In genomic region chr11:35274909-35275807, GRCh38 we compare ENCODE assay signal across 9 cellular contexts.
A peak's percentile ranks its signal among the peaks of the same experiment; 100 is the strongest.
DNase-seq lines count a peak whose midpoint lies in the region; ATAC-seq and TF ChIP-seq lines count a peak whose summit lies in the region.
"Had no signal": no experiment of that assay in that cellular context is flagged by ENCODE, and none has a peak within 500 bp of the region (broad histone marks: within the 10 kb centered on the region; RNA-seq: fewer than 3 reads in every experiment).

No MANE protein-coding gene starts in this region.

- no peaks in the 10 kb centered on the region for H3K27me3 ChIP-seq in lung (ENCODE audit: control insufficient read depth, insufficient read depth)
- H3K27me3 ChIP-seq: uterus had no signal

- ATAC-seq in lung (ENCODE audit: insufficient read depth, low FRiP score) (peak; percentile 81), GM19395 (IDR thresholded peaks at IDR 0.05; ENCODE audit: unreplicated experiment) (no peak)

- no peak overlapping the region for H3K4me3 ChIP-seq in lung
- H3K4me3 ChIP-seq: uterus had no signal

- peaks cover 0 to 2% of the 10 kb centered on the region in 2 donors for H3K4me1 ChIP-seq in lung (ENCODE audit: control insufficient read depth in 2 of 2, insufficient read depth in 2 of 2, low read length in 2 of 2)
- H3K4me1 ChIP-seq: uterus had no signal

- no peaks in the 10 kb centered on the region for H3K9me3 ChIP-seq in lung (ENCODE audit: control insufficient read depth in 2 of 2, insufficient read depth in 1 of 2, low read length in 1 of 2)
- H3K9me3 ChIP-seq: uterus had no signal

- TF ChIP-seq CTCF in lung (IDR thresholded peaks at IDR 0.05; ENCODE audit: control extremely low read depth, extremely low read depth), result no peak

- no peaks in the 10 kb centered on the region for H3K36me3 ChIP-seq in lung (ENCODE audit: control insufficient read depth in 2 of 2, insufficient read depth in 2 of 2, low read length in 2 of 2)
- H3K36me3 ChIP-seq: uterus had no signal

- H3K27ac ChIP-seq in caudate nucleus (ENCODE audit: low read depth, low read length), result peak overlapping the region; percentile 86
- peak overlapping the region in 1 of 2 donors; percentile 68 for H3K27ac ChIP-seq in lung (ENCODE audit: low read depth in 1 of 2, low read length in 1 of 2)

- DNase-seq in Ammon's horn (ENCODE audit: low spot score), result peak; percentile 64
- DNase-seq in NCI-H1694 (lab: John Stamatoyannopoulos, UW), result peak; percentile 27
- peak in 19 of 61 donors; percentile 8 to 68 (median 14) for DNase-seq in caudate nucleus (lab: John Stamatoyannopoulos, UW)
- peak; percentile 76 for DNase-seq in lung (ENCODE audit: low spot score)
- no peak for DNase-seq in activated gamma-delta T cell (lab: John Stamatoyannopoulos, UW)
- no peak for DNase-seq in cortex of kidney (lab: John Stamatoyannopoulos, UW)
- no peak for DNase-seq in NCI-H2107 treated with DMSO at 0.1 percent for 48 hours (lab: John Stamatoyannopoulos, UW; ENCODE audit: unreplicated experiment)

- 47 to 67% methylated on average over 6 of the region's 6 CpGs for WGBS in lung, 2 donors

Comparison
In these comparisons a context has a peak if more than half of its experiments do, and no peak if none do; other contexts are left out.
1. DNase-seq: peak in Ammon's horn (single experiment), NCI-H1694 (single experiment) and lung (single experiment); none in activated gamma-delta T cell (single experiment), cortex of kidney (single experiment) and NCI-H2107 treated with DMSO at 0.1 percent for 48 hours (single experiment).